14 cellular contexts compared by ENCODE assay signal in the genomic region with DNA sequence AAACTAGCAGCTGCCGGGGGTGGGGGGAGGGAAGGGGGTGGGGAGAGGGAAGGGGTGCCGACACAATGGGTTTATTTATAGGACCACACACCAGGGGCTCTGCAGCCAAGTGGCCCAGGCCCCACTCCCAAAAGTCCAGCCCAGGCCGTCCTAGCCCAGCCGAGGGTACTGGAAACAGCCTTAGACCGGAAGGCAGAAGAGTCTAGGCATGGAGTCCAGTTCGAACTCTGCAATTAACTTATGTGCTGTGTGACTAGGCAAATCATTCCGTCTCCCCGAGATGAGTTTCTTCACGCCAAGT. TPM values are rescaled to one million over a fixed set of nuclear protein-coding genes. Genes with fewer than 3 reads are reported as not detected.
A peak's percentile ranks its signal among the peaks of the same experiment; 100 is the strongest.
DNase-seq lines count a peak whose midpoint lies in the region; ATAC-seq, FAIRE-seq and TF ChIP-seq lines count a peak whose summit lies in the region.
"Had no signal": no experiment of that assay in that cellular context is flagged by ENCODE, and none has a peak within 500 bp of the region (broad histone marks: within the 10 kb centered on the region; RNA-seq: fewer than 3 reads in every experiment).

No MANE protein-coding gene starts in this region.

- H3K79me2 ChIP-seq in GM23338 (replicated peaks; ENCODE audit: insufficient read depth) (peaks cover 39% of the 10 kb centered on the region), SK-N-SH (ENCODE audit: insufficient read depth) (peaks cover 38% of the 10 kb centered on the region)

- TF ChIP-seq CTCF in GM23338 (conservative IDR thresholded peaks at IDR 0.05; ENCODE audit: low read depth in 2 of 2) (no peak), endothelial cell (IDR thresholded peaks at IDR 0.05; ENCODE audit: unreplicated experiment) (no peak), SK-N-SH (IDR thresholded peaks at IDR 0.05) (no peak)

- H3K27me3 Mint-ChIP-seq in GM23338 (ENCODE audit: insufficient read depth, low read depth, poor library complexity), result peaks cover 8% of the 10 kb centered on the region
- H3K27me3 Mint-ChIP-seq in endothelial cell (ENCODE audit: unreplicated experiment), result peaks cover 8% of the 10 kb centered on the region
- H3K27me3 Mint-ChIP-seq: naive thymus-derived CD4-positive, alpha-beta T cell had no signal

- H3K9me3 Mint-ChIP-seq in GM23338 (no peaks in the 10 kb centered on the region), endothelial cell (ENCODE audit: unreplicated experiment) (no peaks in the 10 kb centered on the region)
- H3K9me3 Mint-ChIP-seq: naive thymus-derived CD4-positive, alpha-beta T cell; T-helper 1 cell treated with Interleukin-12 subunit alpha and Interleukin-12 subunit beta and Interleukin-4 antibody, amounts not matched to agents 30 μg/mL and 1 μg/mL, for 36 hours had no signal

- CTCF ChIA-PET in SK-N-SH (lab: Yijun Ruan, JAX) (interaction anchor here (0.9 kb wide), 2 partner anchors 10 to 59 kb away, joined by 3 to 4 read pairs; no protein-coding TSS in a partner anchor), HEK293T (lab: Yijun Ruan, JAX) (no interaction called here)

- H3K23ac ChIP-seq in mesenchymal stem cell (ENCODE audit: low read length in 2 of 2), result no peak overlapping the region

- no peak overlapping the region; the same call in 1 of the 2 replicates for H3K4me3 ChIP-seq in GM23338
- H3K4me3 ChIP-seq in mesenchymal stem cell (ENCODE audit: insufficient read depth in 1 of 2, low read depth in 1 of 2, low read length in 2 of 2), result no peak overlapping the region
- peak overlapping the region in 2 of 3 donors; percentile 10 to 49 for H3K4me3 ChIP-seq in skeletal muscle tissue (ENCODE audit: low read length in 3 of 3)
- no peak overlapping the region for H3K4me3 ChIP-seq in SK-N-SH (ENCODE audit: low read depth in 2 of 2, low read length in 1 of 2)
- H3K4me3 ChIP-seq: colonic mucosa had no signal

- no peak overlapping the region for H3K4ac ChIP-seq in mesenchymal stem cell (ENCODE audit: low read depth in 1 of 2, low read length in 2 of 2)

- no peak overlapping the region for H2BK5ac ChIP-seq in mesenchymal stem cell (ENCODE audit: low read depth, low read length, poor library complexity, severe bottlenecking)

- H4K20me1 ChIP-seq in GM23338 (replicated peaks; ENCODE audit: insufficient read depth), result peaks cover 3% of the 10 kb centered on the region
- peaks cover 27% of the 10 kb centered on the region for H4K20me1 ChIP-seq in SK-N-SH (ENCODE audit: insufficient read depth)

- peak; percentile 22 for ATAC-seq in GM23338
- ATAC-seq: naive thymus-derived CD4-positive, alpha-beta T cell had no signal

- H3K14ac ChIP-seq in mesenchymal stem cell (ENCODE audit: low read length in 2 of 2), result no peak overlapping the region

- no peak for FAIRE-seq in HTR-8/SVneo (lab: Jason Lieb, UNC)

- H2BK120ac ChIP-seq in mesenchymal stem cell (ENCODE audit: low read depth, low read length), result no peak overlapping the region

- peaks cover 4% of the 10 kb centered on the region; the same call in 1 of the 2 replicates for H3F3A ChIP-seq in GM23338 (replicated peaks; ENCODE audit: low read depth)
- H3F3A ChIP-seq in SK-N-SH (replicated peaks; ENCODE audit: insufficient read depth), result no peaks in the 10 kb centered on the region

- H3K27ac ChIP-seq in GM23338 (ENCODE audit: low read depth), result peak overlapping the region; percentile 94
- H3K27ac ChIP-seq in mesenchymal stem cell (ENCODE audit: low read length, poor library complexity, severe bottlenecking), result no peak overlapping the region
- peak overlapping the region; percentile 83 for H3K27ac ChIP-seq in skeletal muscle tissue (ENCODE audit: low read depth, low read length)
- no peak overlapping the region for H3K27ac ChIP-seq in SK-N-SH (ENCODE audit: low read depth in 2 of 2, low read length in 1 of 2)
- H3K27ac ChIP-seq: colonic mucosa had no signal

- H4K8ac ChIP-seq in mesenchymal stem cell (ENCODE audit: low read length), result peak overlapping the region; percentile 42

- DNase-seq in GM23338 (ENCODE audit: low spot score), result no peak
- DNase-seq in endothelial cell (ENCODE audit: low spot score), result no peak
- DNase-seq in mesenchymal stem cell, result no peak
- no peak for DNase-seq in HTR-8/SVneo (ENCODE audit: insufficient read length, low spot score)
- no peak for DNase-seq in effector CD4-positive, alpha-beta T cell
- no peak for DNase-seq in SK-N-SH
- no peak for DNase-seq in HEK293T (ENCODE audit: extremely low spot score)
- DNase-seq: activated T-cell treated with anti-CD3 and anti-CD28 coated beads, Interleukin-2, amount 50 U/mL, for 1 hour; colonic mucosa; DMS153; naive thymus-derived CD4-positive, alpha-beta T cell; NCI-H1105 treated with DMSO at 0.1 percent for 48 hours had no signal

- no peak for TF ChIP-seq RAD21 in SK-N-SH (IDR thresholded peaks at IDR 0.05; ENCODE audit: low read length)

- H3K36me3 Mint-ChIP-seq in GM23338 (ENCODE audit: low read depth) (peaks cover 9% of the 10 kb centered on the region; the same call in 2 of the 3 replicates), endothelial cell (ENCODE audit: low read depth, unreplicated experiment) (peaks cover 11% of the 10 kb centered on the region)

- H3K9me2 ChIP-seq in GM23338 (ENCODE audit: insufficient read depth), result no peaks in the 10 kb centered on the region
- H3K9me2 ChIP-seq in SK-N-SH, result no peaks in the 10 kb centered on the region

- H3K9me3 ChIP-seq in mesenchymal stem cell (ENCODE audit: control insufficient read depth, low read length) (no peaks in the 10 kb centered on the region), skeletal muscle tissue (ENCODE audit: control insufficient read depth in 3 of 3, low read length in 3 of 3) (no peaks in the 10 kb centered on the region), SK-N-SH (no peaks in the 10 kb centered on the region)
- H3K9me3 ChIP-seq: colonic mucosa had no signal

- TF ChIP-seq EP300 in SK-N-SH (IDR thresholded peaks at IDR 0.05; ENCODE audit: borderline replicate concordance in 1 of 2, low read depth in 1 of 2, low read length in 1 of 2), result no peak

- H2AK5ac ChIP-seq in mesenchymal stem cell (ENCODE audit: low read length, severe bottlenecking), result no peak overlapping the region

- H3K27ac Mint-ChIP-seq in GM23338, result peak overlapping the region; percentile 83
- H3K27ac Mint-ChIP-seq in endothelial cell (ENCODE audit: unreplicated experiment), result peak overlapping the region; percentile 95
- H3K27ac Mint-ChIP-seq: T-helper 1 cell treated with Interleukin-12 subunit alpha and Interleukin-12 subunit beta and Interleukin-4 antibody, amounts not matched to agents 30 μg/mL and 1 μg/mL, for 36 hours had no signal

- H3K4me2 ChIP-seq in GM23338 (peak overlapping the region; percentile 73), mesenchymal stem cell (ENCODE audit: low read length, poor library complexity, severe bottlenecking) (no peak overlapping the region), SK-N-SH (no peak overlapping the region)

- H3K4me1 Mint-ChIP-seq in GM23338, result peaks cover 44% of the 10 kb centered on the region
- peaks cover 59% of the 10 kb centered on the region for H3K4me1 Mint-ChIP-seq in endothelial cell (ENCODE audit: unreplicated experiment)

- peak overlapping the region; percentile 1 for H3K9ac ChIP-seq in mesenchymal stem cell (ENCODE audit: low read length)
- H3K9ac ChIP-seq in skeletal muscle tissue (ENCODE audit: low read depth in 1 of 3, low read length in 3 of 3), result peak overlapping the region; percentile 1 to 58 (median 27)
- no peak overlapping the region for H3K9ac ChIP-seq in SK-N-SH

- H3K4me1 ChIP-seq in GM23338 (ENCODE audit: insufficient read depth) (peaks cover 38% of the 10 kb centered on the region), mesenchymal stem cell (ENCODE audit: control insufficient read depth, insufficient read depth, low read depth, low read length) (peaks cover 32% of the 10 kb centered on the region), skeletal muscle tissue (ENCODE audit: control insufficient read depth in 3 of 3, insufficient read depth in 3 of 3, low read length in 3 of 3) (peaks cover 26 to 34% (median 32%) of the 10 kb centered on the region in 3 donors), SK-N-SH (ENCODE audit: control insufficient read depth in 1 of 2, insufficient read depth in 2 of 2, low read depth in 1 of 2, low read length in 1 of 2) (no peaks in the 10 kb centered on the region)
- H3K4me1 ChIP-seq: colonic mucosa had no signal

- 57% methylated on average over 9 of the region's 9 CpGs for whole genome bisulfite sequencing in mesenchymal stem cell
- 88% methylated on average over 7 of the region's 9 CpGs for WGBS in SK-N-SH (ENCODE audit: low lambda C conversion rate)

- no peak overlapping the region for H4K91ac ChIP-seq in mesenchymal stem cell (ENCODE audit: low read length)

- H2BK15ac ChIP-seq in mesenchymal stem cell (ENCODE audit: low read depth, poor library complexity, severe bottlenecking), result peak overlapping the region; percentile 39

- H2AFZ ChIP-seq in GM23338 (no peak overlapping the region), mesenchymal stem cell (ENCODE audit: low read depth, low read length) (no peak overlapping the region), SK-N-SH (ENCODE audit: low read depth) (no peak overlapping the region)

- no peaks in the 10 kb centered on the region for H3K27me3 ChIP-seq in GM23338 (ENCODE audit: insufficient read depth)
- no peaks in the 10 kb centered on the region for H3K27me3 ChIP-seq in mesenchymal stem cell (ENCODE audit: control insufficient read depth in 1 of 2, insufficient read depth in 1 of 2, low read length in 2 of 2)
- no peaks in the 10 kb centered on the region for H3K27me3 ChIP-seq in skeletal muscle tissue (ENCODE audit: control insufficient read depth in 3 of 3, insufficient read depth in 3 of 3, low read length in 3 of 3)
- H3K27me3 ChIP-seq in SK-N-SH (ENCODE audit: insufficient read depth), result no peaks in the 10 kb centered on the region
- H3K27me3 ChIP-seq: colonic mucosa had no signal

- H3K4me3 Mint-ChIP-seq in GM23338 (peak overlapping the region; percentile 1; the same call in 1 of the 3 replicates), endothelial cell (ENCODE audit: unreplicated experiment) (peak overlapping the region; percentile 66)
- H3K4me3 Mint-ChIP-seq: naive thymus-derived CD4-positive, alpha-beta T cell; T-helper 1 cell treated with Interleukin-12 subunit alpha and Interleukin-12 subunit beta and Interleukin-4 antibody, amounts not matched to agents 30 μg/mL and 1 μg/mL, for 36 hours had no signal

- H3K36me3 ChIP-seq in GM23338 (ENCODE audit: insufficient read depth) (peaks cover 3% of the 10 kb centered on the region; the same call in 1 of the 2 replicates), mesenchymal stem cell (ENCODE audit: control insufficient read depth in 1 of 2, insufficient read depth in 2 of 2, low read depth in 1 of 2, low read length in 2 of 2) (peaks cover 35 to 47% of the 10 kb centered on the region in 2 experiments), skeletal muscle tissue (ENCODE audit: control insufficient read depth in 3 of 3, insufficient read depth in 3 of 3, low read length in 3 of 3) (peaks cover 6 to 11% (median 10%) of the 10 kb centered on the region in 3 donors), SK-N-SH (replicated peaks in 1 of 2; ENCODE audit: control insufficient read depth in 1 of 2, insufficient read depth in 2 of 2, low read length in 1 of 2) (peaks cover 5 to 25% of the 10 kb centered on the region in 2 experiments)
- H3K36me3 ChIP-seq: colonic mucosa had no signal

- H3K79me1 ChIP-seq in mesenchymal stem cell (replicated peaks; ENCODE audit: low read length, poor library complexity, severe bottlenecking), result peaks cover 58% of the 10 kb centered on the region

- H2BK12ac ChIP-seq in mesenchymal stem cell (ENCODE audit: low read length in 2 of 2), result no peak overlapping the region

- POLR2A ChIA-PET in SK-N-SH (lab: Yijun Ruan, JAX), result interaction anchor here (1.1 kb wide), 1 partner anchor 8 kb away, joined by 3 read pairs; no protein-coding TSS in a partner anchor
- POLR2A ChIA-PET in HEK293T (lab: Yijun Ruan, JAX), result interaction anchor here (1.0 kb wide), 1 partner anchor 18 kb away, joined by 4 read pairs; the partner anchor contains the start of gene NCKAP5L

- peak overlapping the region in 1 of 2 experiments; percentile 70 for H3K18ac ChIP-seq in mesenchymal stem cell (ENCODE audit: low read depth in 1 of 2, low read length in 2 of 2)

RNA-seq across cellular contexts. Expression of gene NCKAP5L, which starts 18.1 kb away (rescaled TPM):
- 30.0 and 37.0 TPM in 2 replicates for total RNA-seq in GM23338 (2014; rRNA removed; shearing (Covaris generic))
- polyA plus RNA-seq in GM23338 (2016; fragmentation: Nextera tagmentation; extraction: Ambion mirVana), result 10.2 TPM in 2 replicates
- total RNA-seq in endothelial cell (ENCODE audit: unreplicated experiment), result 70.9 TPM
- polyA plus RNA-seq in mesenchymal stem cell (2013, experiment 1 of 2), result 23.5 TPM
- polyA plus RNA-seq in mesenchymal stem cell (2013, experiment 2 of 2), result 22.0 TPM
- total RNA-seq in skeletal muscle tissue, result 19.3 TPM
- polyA plus RNA-seq in SK-N-SH (2012; rRNA removed), result 8.7 and 8.9 TPM in 2 replicates
- polyA plus RNA-seq in SK-N-SH (2012; cell fraction: cytosol; rRNA removed), result 2.3 and 4.2 TPM in 2 replicates
- polyA plus RNA-seq in SK-N-SH (2012; cell fraction: nucleus; rRNA removed), result 31.2 and 32.9 TPM in 2 replicates

RNA-seq across cellular contexts. Expression of gene BCDIN3D, which starts 32.8 kb away (rescaled TPM):
- 1.8 and 2.1 TPM in 2 replicates for total RNA-seq in GM23338 (2014; rRNA removed; shearing (Covaris generic))
- polyA plus RNA-seq in GM23338 (2016; fragmentation: Nextera tagmentation; extraction: Ambion mirVana), result 0.89 and 1.4 TPM in 2 replicates
- total RNA-seq in endothelial cell (ENCODE audit: unreplicated experiment), result 2.6 TPM
- 4.1 TPM for polyA plus RNA-seq in mesenchymal stem cell (2013, experiment 1 of 2)
- 4.4 TPM for polyA plus RNA-seq in mesenchymal stem cell (2013, experiment 2 of 2)
- 6.8 TPM for total RNA-seq in skeletal muscle tissue
- 2.3 and 3.8 TPM in 2 replicates for polyA plus RNA-seq in SK-N-SH (2012; rRNA removed)
- polyA plus RNA-seq in SK-N-SH (2012; cell fraction: cytosol; rRNA removed), result 2.9 and 3.3 TPM in 2 replicates
- polyA plus RNA-seq in SK-N-SH (2012; cell fraction: nucleus; rRNA removed), result 1.6 and 2.7 TPM in 2 replicates

Comparison
In these comparisons a context has a peak if more than half of its experiments do, and no peak if none do; other contexts are left out.
1. H3K27ac ChIP-seq: peak in GM23338 (single experiment) and skeletal muscle tissue (single experiment); none in mesenchymal stem cell (single experiment) and SK-N-SH (0 of 2).
2. H3K4me3 ChIP-seq: peak in skeletal muscle tissue (2 of 3); none in GM23338 (single experiment), mesenchymal stem cell (0 of 2) and SK-N-SH (0 of 2).